In the genomic region with DNA sequence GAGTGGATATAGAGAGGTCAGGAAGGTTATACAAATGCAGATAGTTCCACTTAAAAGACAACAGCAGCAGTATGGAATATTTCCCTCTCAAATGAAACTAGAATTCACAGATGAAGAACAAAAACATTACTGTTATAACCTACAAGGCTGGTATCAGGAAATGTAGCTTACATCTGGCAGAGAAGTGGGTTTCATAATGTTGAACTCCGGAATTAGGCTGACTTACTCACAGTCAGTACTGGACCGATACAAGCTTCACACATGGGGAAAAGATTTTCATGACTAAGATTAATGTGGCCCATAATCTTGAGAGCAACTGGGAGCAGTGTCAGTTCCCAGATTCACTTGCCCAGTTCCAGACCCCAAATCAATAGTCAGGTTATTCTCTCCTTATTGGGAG, we compare ENCODE assay signal across 17 cellular contexts.
"Had no signal": no experiment of that assay in that cellular context is flagged by ENCODE, and none has a peak within 500 bp of the region (broad histone marks: within the 10 kb centered on the region; RNA-seq: fewer than 3 reads in every experiment).

No MANE protein-coding gene starts in this region.

- H3K27me3 ChIP-seq: heart right ventricle, right lobe of liver, stomach, upper lobe of right lung had no signal

- H3K27ac ChIP-seq: heart right ventricle, ovary, right lobe of liver, stomach, thoracic aorta, upper lobe of right lung had no signal

- H3K36me3 ChIP-seq: heart right ventricle, ovary, right lobe of liver, stomach, thoracic aorta, upper lobe of right lung had no signal

- H3K4me3 ChIP-seq: heart right ventricle, mucosa of descending colon, ovary, right lobe of liver, stomach, thoracic aorta, upper lobe of right lung had no signal

- FAIRE-seq: bronchial epithelial cell, frontal cortex had no signal

- DNase-seq: activated CD4-positive, alpha-beta T cell treated with anti-CD3 and anti-CD28 coated beads, Interleukin-2, amount 10 ng/mL, durations not matched to agents 7 days and 5 days; activated CD8-positive, alpha-beta memory T cell treated with anti-CD3 and anti-CD28 coated beads for 24 hours; activated gamma-delta T cell treated with Interleukin-2 at 50 U/mL for 16 hours; activated naive CD8-positive, alpha-beta T cell treated with anti-CD3 and anti-CD28 coated beads, Interleukin-2, amount 10 ng/mL, durations not matched to agents 7 days and 5 days; aorta; heart right ventricle; islet precursor cell; mucosa of descending colon; naive thymus-derived CD4-positive, alpha-beta T cell; ovary; right lobe of liver; stimulated activated CD4-positive, alpha-beta T cell treated with anti-CD3 and anti-CD28 coated beads, Interleukin-1b, Interleukin-23, amount 100 ng/mL, for 48 hours; stomach; upper lobe of right lung had no signal

- H3K9me3 ChIP-seq: heart right ventricle, mucosa of descending colon, ovary, right lobe of liver, stomach, thoracic aorta, upper lobe of right lung had no signal

- ATAC-seq: heart right ventricle; mucosa of descending colon; naive thymus-derived CD4-positive, alpha-beta T cell; right lobe of liver; upper lobe of right lung had no signal

- H3K4me1 ChIP-seq: right lobe of liver, upper lobe of right lung had no signal
